Comparison of ENCODE assay signal across 1 cellular context in the genomic region with DNA sequence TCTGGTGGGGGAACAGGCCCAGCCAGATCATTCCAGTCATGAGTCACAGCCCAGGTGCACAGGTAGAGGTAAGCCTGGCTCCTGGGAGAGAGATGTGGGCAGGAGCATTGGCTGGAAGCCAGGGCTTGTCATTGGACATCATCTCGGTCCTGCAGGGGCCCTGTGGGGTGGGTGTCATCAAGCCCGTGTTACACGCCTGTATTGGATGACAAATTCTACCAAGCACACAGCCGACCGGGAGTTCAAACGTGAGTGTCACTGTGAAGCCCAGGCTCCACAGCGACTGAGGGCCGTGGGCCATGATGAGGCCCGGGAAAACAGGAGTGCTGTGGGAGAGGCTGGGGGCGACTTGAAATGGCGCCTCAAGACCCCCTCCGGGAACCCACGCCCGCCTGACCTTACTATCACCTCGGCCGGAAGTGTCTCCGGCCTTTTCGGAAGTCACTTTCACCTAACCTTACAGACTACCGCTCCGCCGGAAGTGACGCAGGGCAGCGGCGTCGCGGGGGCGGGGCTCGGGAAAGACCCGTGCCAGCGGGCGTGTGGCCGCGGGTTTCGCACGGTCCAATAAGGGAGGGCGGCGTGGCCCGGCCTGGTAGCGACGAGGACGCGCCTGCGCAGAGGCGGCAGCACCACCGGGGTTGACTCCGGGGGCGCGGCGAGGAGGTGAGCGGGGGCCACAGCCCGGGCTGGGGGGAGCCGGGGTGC.
TF ChIP-seq lines count a peak whose summit lies in the region.

Gene FKBP2, plus strand, starts transcription at position 629 of the 708 bp plus-strand sequence. CDS start 1,293 bp downstream, outside the sequence.

TF ChIP-seq in WTC11, 78 proteins besides CTCF, POLR2A, EP300 and RAD21 (continued from another document):
- TF ChIP-seq, protein P1, sequence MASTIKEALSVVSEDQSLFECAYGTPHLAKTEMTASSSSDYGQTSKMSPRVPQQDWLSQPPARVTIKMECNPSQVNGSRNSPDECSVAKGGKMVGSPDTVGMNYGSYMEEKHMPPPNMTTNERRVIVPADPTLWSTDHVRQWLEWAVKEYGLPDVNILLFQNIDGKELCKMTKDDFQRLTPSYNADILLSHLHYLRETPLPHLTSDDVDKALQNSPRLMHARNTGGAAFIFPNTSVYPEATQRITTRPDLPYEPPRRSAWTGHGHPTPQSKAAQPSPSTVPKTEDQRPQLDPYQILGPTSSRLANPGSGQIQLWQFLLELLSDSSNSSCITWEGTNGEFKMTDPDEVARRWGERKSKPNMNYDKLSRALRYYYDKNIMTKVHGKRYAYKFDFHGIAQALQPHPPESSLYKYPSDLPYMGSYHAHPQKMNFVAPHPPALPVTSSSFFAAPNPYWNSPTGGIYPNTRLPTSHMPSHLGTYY (CRISPR knock-in tag; IDR thresholded peaks at IDR 0.05), result no peak
- no peak for TF ChIP-seq ELF4 (CRISPR knock-in tag; IDR thresholded peaks at IDR 0.05; ENCODE audit: low read depth)
